1 cellular context compared by ENCODE assay signal in the genomic region with DNA sequence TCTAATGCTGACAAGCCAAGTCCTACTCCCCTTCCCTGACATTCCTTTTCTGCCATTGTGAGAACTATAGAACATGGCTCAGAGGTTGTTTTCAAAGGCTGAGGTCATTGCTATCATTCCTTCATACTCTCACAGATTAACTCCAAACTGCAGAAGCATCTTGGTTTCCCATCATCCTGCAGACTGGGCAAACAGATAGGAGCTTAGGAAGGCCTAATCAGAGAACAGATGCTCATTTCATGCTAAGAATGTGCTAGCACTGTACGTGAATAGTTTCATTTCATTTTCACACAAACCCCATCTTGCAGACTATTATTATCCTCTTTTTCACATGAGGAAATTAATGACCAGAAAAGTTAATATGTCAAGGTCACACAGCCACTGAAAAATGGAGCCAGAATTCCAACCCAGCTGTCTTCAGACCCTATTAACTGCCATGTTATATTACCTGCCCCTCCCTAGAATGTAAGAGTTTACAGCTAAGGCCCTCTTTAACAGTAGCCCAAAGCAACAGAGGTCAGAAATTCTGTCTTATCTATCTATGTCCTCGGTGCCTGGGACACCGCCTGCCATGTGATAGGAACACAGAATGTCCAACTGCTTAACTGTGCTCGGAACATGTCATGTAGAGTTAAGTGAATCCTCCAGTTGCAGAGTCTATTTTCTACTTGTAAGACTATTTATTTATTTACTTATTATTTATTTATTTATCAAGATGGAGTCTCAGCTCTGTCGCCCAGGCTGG.
TF ChIP-seq lines count a peak whose summit lies in the region.

No MANE protein-coding gene starts in this region.

TF ChIP-seq in K562, 482 proteins besides CTCF, POLR2A, EP300 and RAD21 (continued from another document and continues in another):
- TF ChIP-seq RBBP5 (IDR thresholded peaks at IDR 0.05; ENCODE audit: borderline replicate concordance, insufficient read depth, low read length, poor library complexity, severe bottlenecking) (no peak), ARNT (IDR thresholded peaks at IDR 0.05) (no peak), NR2C2 (CRISPR knock-in tag; IDR thresholded peaks at IDR 0.05) (no peak), NR2C2 (tag; IDR thresholded peaks at IDR 0.05) (0 out of 2 replicates have a peak, but pooled peaks have one; percentile 17), HMBOX1 (IDR thresholded peaks at IDR 0.05) (no peak), E2F3 (CRISPR knock-in tag; IDR thresholded peaks at IDR 0.05) (no peak), RHOXF2B (CRISPR knock-in tag; conservative IDR thresholded peaks at IDR 0.05) (no peak), TCF7L2 (IDR thresholded peaks at IDR 0.05; ENCODE audit: low read depth, low read length) (no peak), ZSCAN32 (CRISPR knock-in tag; IDR thresholded peaks at IDR 0.05) (no peak), ZKSCAN8 (CRISPR knock-in tag; IDR thresholded peaks at IDR 0.05) (no peak), MCM7 (IDR thresholded peaks at IDR 0.05) (no peak), ZNF197 (CRISPR knock-in tag; IDR thresholded peaks at IDR 0.05; ENCODE audit: low read depth) (no peak), ZNF354B (CRISPR knock-in tag; IDR thresholded peaks at IDR 0.05) (no peak), SOX6 (IDR thresholded peaks at IDR 0.05) (peak; percentile 50; the same call in 1 of the 2 replicates), SRSF9 (IDR thresholded peaks at IDR 0.05; ENCODE audit: borderline replicate concordance, low read depth, low read length) (no peak), ZNF3 (CRISPR knock-in tag; IDR thresholded peaks at IDR 0.05) (no peak), MTA3 (IDR thresholded peaks at IDR 0.05; ENCODE audit: borderline replicate concordance) (no peak), ZNF583 (CRISPR knock-in tag; IDR thresholded peaks at IDR 0.05) (no peak), ZNF184 (CRISPR knock-in tag; IDR thresholded peaks at IDR 0.05) (no peak), HDGF (IDR thresholded peaks at IDR 0.05) (no peak), STAG1 (CRISPR knock-in tag; IDR thresholded peaks at IDR 0.05; ENCODE audit: borderline replicate concordance) (no peak), TAF15 (IDR thresholded peaks at IDR 0.05; ENCODE audit: low read depth, low read length) (no peak), STAT5A (IDR thresholded peaks at IDR 0.05; ENCODE audit: borderline replicate concordance, low read length) (0 out of 2 replicates have a peak, but pooled peaks have one; percentile 43), FOSL1 (tag; conservative IDR thresholded peaks at IDR 0.05) (no peak), ZFP1 (CRISPR knock-in tag; IDR thresholded peaks at IDR 0.05) (no peak), CC2D1A (IDR thresholded peaks at IDR 0.05) (no peak), PCBP2 (IDR thresholded peaks at IDR 0.05; ENCODE audit: low read depth, low read length, poor library complexity, severe bottlenecking) (no peak), CEBPB (tag; IDR thresholded peaks at IDR 0.05) (no peak), BCLAF1 (IDR thresholded peaks at IDR 0.05; ENCODE audit: borderline replicate concordance in 1 of 2, control insufficient read depth in 1 of 2, low read depth in 2 of 2, low read length in 1 of 2) (no peak), CBX5 (IDR thresholded peaks at IDR 0.05; ENCODE audit: borderline replicate concordance, low read depth) (no peak), XRCC5 (IDR thresholded peaks at IDR 0.05; ENCODE audit: low read depth, low read length) (no peak), TEAD4 (IDR thresholded peaks at IDR 0.05; ENCODE audit: low read length) (peak; percentile 79), TEAD4 (CRISPR knock-in tag; IDR thresholded peaks at IDR 0.05; ENCODE audit: borderline replicate concordance) (no peak), MBD2 (IDR thresholded peaks at IDR 0.05; ENCODE audit: borderline replicate concordance, low read depth) (no peak), NFYB (IDR thresholded peaks at IDR 0.05; ENCODE audit: extremely low read depth, insufficient read length) (no peak), KAT8 (IDR thresholded peaks at IDR 0.05; ENCODE audit: low read depth) (no peak), SMAD1 (IDR thresholded peaks at IDR 0.05; ENCODE audit: low read depth, low read length, partially characterized antibody) (no peak), ZNF551 (CRISPR knock-in tag; IDR thresholded peaks at IDR 0.05) (no peak), ZNF165 (CRISPR knock-in tag; IDR thresholded peaks at IDR 0.05; ENCODE audit: borderline replicate concordance) (no peak), TCFL5 (CRISPR knock-in tag; conservative IDR thresholded peaks at IDR 0.05) (no peak), MCM5 (IDR thresholded peaks at IDR 0.05; ENCODE audit: low read depth) (no peak), AFF4 (CRISPR knock-in tag; IDR thresholded peaks at IDR 0.05) (no peak), YY1 (IDR thresholded peaks at IDR 0.05; ENCODE audit: borderline replicate concordance in 1 of 3, control insufficient read depth in 1 of 3, extremely low read depth in 1 of 3, insufficient read depth in 3 of 3, insufficient read length in 1 of 3, insufficient replicate concordance in 2 of 3, low read depth in 1 of 3, low read length in 2 of 3) (no peak), ZNF778 (CRISPR knock-in tag; IDR thresholded peaks at IDR 0.05) (no peak), GMEB1 (CRISPR knock-in tag; IDR thresholded peaks at IDR 0.05) (no peak), ZNF518B (CRISPR knock-in tag; IDR thresholded peaks at IDR 0.05) (no peak)
- TF ChIP-seq, protein P1, sequence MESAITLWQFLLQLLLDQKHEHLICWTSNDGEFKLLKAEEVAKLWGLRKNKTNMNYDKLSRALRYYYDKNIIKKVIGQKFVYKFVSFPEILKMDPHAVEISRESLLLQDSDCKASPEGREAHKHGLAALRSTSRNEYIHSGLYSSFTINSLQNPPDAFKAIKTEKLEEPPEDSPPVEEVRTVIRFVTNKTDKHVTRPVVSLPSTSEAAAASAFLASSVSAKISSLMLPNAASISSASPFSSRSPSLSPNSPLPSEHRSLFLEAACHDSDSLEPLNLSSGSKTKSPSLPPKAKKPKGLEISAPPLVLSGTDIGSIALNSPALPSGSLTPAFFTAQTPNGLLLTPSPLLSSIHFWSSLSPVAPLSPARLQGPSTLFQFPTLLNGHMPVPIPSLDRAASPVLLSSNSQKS (CRISPR knock-in tag; IDR thresholded peaks at IDR 0.05) = no peak
- TF ChIP-seq, protein P2, sequence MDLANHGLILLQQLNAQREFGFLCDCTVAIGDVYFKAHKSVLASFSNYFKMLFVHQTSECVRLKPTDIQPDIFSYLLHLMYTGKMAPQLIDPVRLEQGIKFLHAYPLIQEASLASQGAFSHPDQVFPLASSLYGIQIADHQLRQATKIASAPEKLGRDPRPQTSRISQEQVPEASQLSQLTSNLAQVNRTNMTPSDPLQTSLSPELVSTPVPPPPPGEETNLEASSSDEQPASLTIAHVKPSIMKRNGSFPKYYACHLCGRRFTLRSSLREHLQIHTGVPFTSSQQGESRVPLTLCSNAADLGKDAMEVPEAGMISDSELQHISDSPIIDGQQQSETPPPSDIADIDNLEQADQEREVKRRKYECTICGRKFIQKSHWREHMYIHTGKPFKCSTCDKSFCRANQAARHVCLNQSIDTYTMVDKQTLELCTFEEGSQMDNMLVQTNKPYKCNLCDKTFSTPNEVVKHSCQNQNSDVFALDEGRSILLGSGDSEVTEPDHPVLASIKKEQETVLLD (IDR thresholded peaks at IDR 0.05) = no peak
- TF ChIP-seq, protein P3, sequence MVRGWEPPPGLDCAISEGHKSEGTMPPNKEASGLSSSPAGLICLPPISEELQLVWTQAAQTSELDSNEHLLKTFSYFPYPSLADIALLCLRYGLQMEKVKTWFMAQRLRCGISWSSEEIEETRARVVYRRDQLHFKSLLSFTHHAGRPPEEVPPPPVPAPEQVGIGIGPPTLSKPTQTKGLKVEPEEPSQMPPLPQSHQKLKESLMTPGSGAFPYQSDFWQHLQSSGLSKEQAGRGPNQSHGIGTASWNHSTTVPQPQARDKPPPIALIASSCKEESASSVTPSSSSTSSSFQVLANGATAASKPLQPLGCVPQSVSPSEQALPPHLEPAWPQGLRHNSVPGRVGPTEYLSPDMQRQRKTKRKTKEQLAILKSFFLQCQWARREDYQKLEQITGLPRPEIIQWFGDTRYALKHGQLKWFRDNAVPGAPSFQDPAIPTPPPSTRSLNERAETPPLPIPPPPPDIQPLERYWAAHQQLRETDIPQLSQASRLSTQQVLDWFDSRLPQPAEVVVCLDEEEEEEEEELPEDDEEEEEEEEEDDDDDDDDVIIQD (CRISPR knock-in tag; IDR thresholded peaks at IDR 0.05) = no peak
